ENCODE assay signal across 9 cellular contexts in genomic region chr6:83592770-83593394, GRCh38.
DNase-seq lines count a peak whose midpoint lies in the region; ATAC-seq and TF ChIP-seq lines count a peak whose summit lies in the region.
"Had no signal": no experiment of that assay in that cellular context is flagged by ENCODE, and none has a peak within 500 bp of the region (broad histone marks: within the 10 kb centered on the region; RNA-seq: fewer than 3 reads in every experiment).

No MANE protein-coding gene starts in this region.

- in situ Hi-C loops in Panc1 (cut with HindIII; ENCODE audit: low pct_unique_long_range_greater_than_20kb, low sequenced_read_pairs), result no loop called here

- peak; percentile 33 for DNase-seq in D341Med (ENCODE audit: low spot score)
- DNase-seq in Panc1 (ENCODE audit: low read depth, low spot score), result peak; percentile 24
- DNase-seq in iPS-NIHi7 (ENCODE audit: extremely low spot score), result peak; percentile 47
- no peak for DNase-seq in NCI-H1694 (lab: John Stamatoyannopoulos, UW)
- no peak for DNase-seq in COR-L47 (lab: John Stamatoyannopoulos, UW)
- DNase-seq in left ventricle myocardium superior, result no peak

- intact Hi-C loops in Panc1 (cut with micrococcal nuclease; ENCODE audit: unreplicated experiment) (no loop called here), left ventricle myocardium superior (cut with micrococcal nuclease) (no loop called here)

- TF ChIP-seq CTCF in Panc1 (IDR thresholded peaks at IDR 0.05), result peak; percentile 75

- no peak overlapping the region for H3K4me3 ChIP-seq in Panc1 (ENCODE audit: low read depth in 2 of 2, low read length in 2 of 2)

- no TSS peak for BruUV-seq in Panc1 (replicated peaks; lab: Mats Ljungman, UMichigan)

- H3K9me3 ChIP-seq in Panc1 (ENCODE audit: control insufficient read depth, insufficient read depth, low read depth, low read length), result no peaks in the 10 kb centered on the region

- H3K4me1 ChIP-seq in Panc1 (ENCODE audit: control insufficient read depth, insufficient read depth, low read length), result no peaks in the 10 kb centered on the region

- ATAC-seq in GM19397 (IDR thresholded peaks at IDR 0.05; ENCODE audit: unreplicated experiment) (peak; percentile 84), HG03159 (IDR thresholded peaks at IDR 0.05; ENCODE audit: unreplicated experiment) (peak; percentile 99), Panc1 (peak; percentile 84; the same call in 1 of the 2 replicates), left ventricle myocardium superior (no peak)

- H3K36me3 ChIP-seq in Panc1 (ENCODE audit: control insufficient read depth, insufficient read depth, low read length), result no peaks in the 10 kb centered on the region

- no peak overlapping the region for H3K27ac ChIP-seq in Panc1 (ENCODE audit: low read length)
- H3K27ac ChIP-seq: parathyroid adenoma had no signal

- POLR2A ChIA-PET in Panc1 (lab: Charles Lee), result no interaction called here

- no peaks in the 10 kb centered on the region for H3K27me3 ChIP-seq in Panc1 (ENCODE audit: control insufficient read depth, insufficient read depth, low read length)

- CTCF ChIA-PET in Panc1 (lab: Charles Lee), result no interaction called here

Comparison
In these comparisons a context has a peak if more than half of its experiments do, and no peak if none do; other contexts are left out.
1. DNase-seq: peak in D341Med (single experiment), Panc1 (single experiment) and iPS-NIHi7 (single experiment); none in NCI-H1694 (single experiment), COR-L47 (single experiment) and left ventricle myocardium superior (single experiment).